1 cellular context compared by ENCODE assay signal in the genomic region with DNA sequence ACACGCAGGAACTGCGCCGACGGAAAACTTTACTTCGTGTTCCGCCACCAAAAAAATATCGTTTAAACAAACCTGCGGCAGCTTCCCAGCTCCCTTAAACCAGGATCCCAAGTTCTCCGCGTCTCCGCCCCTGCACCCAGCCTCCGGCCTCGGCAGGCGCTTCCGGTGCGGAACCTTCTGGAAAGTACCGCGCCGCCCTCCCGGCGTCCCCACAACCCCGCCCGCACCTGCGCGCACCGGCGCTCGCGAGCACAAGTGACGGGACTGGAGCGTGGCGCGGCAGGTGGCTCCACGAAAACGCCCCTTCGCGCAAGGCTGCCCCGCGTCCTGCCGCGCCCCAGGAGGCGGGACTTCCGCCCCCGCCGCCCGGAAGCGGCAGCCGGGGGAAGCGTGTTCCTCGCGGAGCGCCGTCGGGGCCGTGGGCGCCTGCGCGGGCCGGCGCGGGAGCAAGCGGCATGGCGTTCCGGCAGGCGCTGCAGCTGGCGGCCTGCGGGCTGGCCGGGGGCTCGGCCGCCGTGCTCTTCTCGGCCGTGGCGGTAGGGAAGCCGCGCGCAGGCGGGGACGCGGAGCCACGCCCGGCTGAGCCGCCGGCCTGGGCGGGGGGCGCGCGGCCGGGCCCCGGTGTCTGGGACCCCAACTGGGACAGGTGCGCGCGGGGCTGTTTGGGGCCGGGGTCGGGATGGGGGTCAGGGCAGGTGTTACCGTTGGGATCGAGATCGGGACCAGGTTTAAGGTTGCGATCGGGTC.
TF ChIP-seq lines count a peak whose summit lies in the region.

A gene (plus strand): TSS at position 421 of the 747 bp plus-strand sequence. CDS start 35 bp downstream, at position 456.

TF ChIP-seq in K562, 482 proteins besides CTCF, POLR2A, EP300 and RAD21 (continued from another document and continues in another):
- TF ChIP-seq, protein P1, sequence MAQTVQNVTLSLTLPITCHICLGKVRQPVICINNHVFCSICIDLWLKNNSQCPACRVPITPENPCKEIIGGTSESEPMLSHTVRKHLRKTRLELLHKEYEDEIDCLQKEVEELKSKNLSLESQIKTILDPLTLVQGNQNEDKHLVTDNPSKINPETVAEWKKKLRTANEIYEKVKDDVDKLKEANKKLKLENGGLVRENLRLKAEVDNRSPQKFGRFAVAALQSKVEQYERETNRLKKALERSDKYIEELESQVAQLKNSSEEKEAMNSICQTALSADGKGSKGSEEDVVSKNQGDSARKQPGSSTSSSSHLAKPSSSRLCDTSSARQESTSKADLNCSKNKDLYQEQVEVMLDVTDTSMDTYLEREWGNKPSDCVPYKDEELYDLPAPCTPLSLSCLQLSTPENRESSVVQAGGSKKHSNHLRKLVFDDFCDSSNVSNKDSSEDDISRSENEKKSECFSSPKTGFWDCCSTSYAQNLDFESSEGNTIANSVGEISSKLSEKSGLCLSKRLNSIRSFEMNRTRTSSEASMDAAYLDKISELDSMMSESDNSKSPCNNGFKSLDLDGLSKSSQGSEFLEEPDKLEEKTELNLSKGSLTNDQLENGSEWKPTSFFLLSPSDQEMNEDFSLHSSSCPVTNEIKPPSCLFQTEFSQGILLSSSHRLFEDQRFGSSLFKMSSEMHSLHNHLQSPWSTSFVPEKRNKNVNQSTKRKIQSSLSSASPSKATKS (CRISPR knock-in tag; IDR thresholded peaks at IDR 0.05): no peak; the same call in 1 of the 2 replicates
- TF ChIP-seq, protein P2, sequence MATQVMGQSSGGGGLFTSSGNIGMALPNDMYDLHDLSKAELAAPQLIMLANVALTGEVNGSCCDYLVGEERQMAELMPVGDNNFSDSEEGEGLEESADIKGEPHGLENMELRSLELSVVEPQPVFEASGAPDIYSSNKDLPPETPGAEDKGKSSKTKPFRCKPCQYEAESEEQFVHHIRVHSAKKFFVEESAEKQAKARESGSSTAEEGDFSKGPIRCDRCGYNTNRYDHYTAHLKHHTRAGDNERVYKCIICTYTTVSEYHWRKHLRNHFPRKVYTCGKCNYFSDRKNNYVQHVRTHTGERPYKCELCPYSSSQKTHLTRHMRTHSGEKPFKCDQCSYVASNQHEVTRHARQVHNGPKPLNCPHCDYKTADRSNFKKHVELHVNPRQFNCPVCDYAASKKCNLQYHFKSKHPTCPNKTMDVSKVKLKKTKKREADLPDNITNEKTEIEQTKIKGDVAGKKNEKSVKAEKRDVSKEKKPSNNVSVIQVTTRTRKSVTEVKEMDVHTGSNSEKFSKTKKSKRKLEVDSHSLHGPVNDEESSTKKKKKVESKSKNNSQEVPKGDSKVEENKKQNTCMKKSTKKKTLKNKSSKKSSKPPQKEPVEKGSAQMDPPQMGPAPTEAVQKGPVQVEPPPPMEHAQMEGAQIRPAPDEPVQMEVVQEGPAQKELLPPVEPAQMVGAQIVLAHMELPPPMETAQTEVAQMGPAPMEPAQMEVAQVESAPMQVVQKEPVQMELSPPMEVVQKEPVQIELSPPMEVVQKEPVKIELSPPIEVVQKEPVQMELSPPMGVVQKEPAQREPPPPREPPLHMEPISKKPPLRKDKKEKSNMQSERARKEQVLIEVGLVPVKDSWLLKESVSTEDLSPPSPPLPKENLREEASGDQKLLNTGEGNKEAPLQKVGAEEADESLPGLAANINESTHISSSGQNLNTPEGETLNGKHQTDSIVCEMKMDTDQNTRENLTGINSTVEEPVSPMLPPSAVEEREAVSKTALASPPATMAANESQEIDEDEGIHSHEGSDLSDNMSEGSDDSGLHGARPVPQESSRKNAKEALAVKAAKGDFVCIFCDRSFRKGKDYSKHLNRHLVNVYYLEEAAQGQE (CRISPR knock-in tag; IDR thresholded peaks at IDR 0.05; ENCODE audit: low read depth): peak; percentile 67; the same call in 1 of the 2 replicates
- TF ChIP-seq, protein P3, sequence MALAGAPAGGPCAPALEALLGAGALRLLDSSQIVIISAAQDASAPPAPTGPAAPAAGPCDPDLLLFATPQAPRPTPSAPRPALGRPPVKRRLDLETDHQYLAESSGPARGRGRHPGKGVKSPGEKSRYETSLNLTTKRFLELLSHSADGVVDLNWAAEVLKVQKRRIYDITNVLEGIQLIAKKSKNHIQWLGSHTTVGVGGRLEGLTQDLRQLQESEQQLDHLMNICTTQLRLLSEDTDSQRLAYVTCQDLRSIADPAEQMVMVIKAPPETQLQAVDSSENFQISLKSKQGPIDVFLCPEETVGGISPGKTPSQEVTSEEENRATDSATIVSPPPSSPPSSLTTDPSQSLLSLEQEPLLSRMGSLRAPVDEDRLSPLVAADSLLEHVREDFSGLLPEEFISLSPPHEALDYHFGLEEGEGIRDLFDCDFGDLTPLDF (CRISPR knock-in tag; IDR thresholded peaks at IDR 0.05): no peak
- TF ChIP-seq FOXK1 (CRISPR knock-in tag; IDR thresholded peaks at IDR 0.05; ENCODE audit: borderline replicate concordance): no peak
- TF ChIP-seq ADNP (tag; IDR thresholded peaks at IDR 0.05): no peak
- TF ChIP-seq TSC22D4 (tag; IDR thresholded peaks at IDR 0.05): no peak
- no peak for TF ChIP-seq PHB2 (IDR thresholded peaks at IDR 0.05; ENCODE audit: low read depth)
- TF ChIP-seq ZNF282 (CRISPR knock-in tag; IDR thresholded peaks at IDR 0.05): peak; percentile 84; the same call in 1 of the 2 replicates
- TF ChIP-seq NRF1 (conservative IDR thresholded peaks at IDR 0.05 in 1 of 2, IDR thresholded peaks at IDR 0.05 in 1 of 2): peak; percentile 91 to 92
- TF ChIP-seq SRSF1 (IDR thresholded peaks at IDR 0.05; ENCODE audit: low read depth, low read length): no peak
- TF ChIP-seq, protein P4, sequence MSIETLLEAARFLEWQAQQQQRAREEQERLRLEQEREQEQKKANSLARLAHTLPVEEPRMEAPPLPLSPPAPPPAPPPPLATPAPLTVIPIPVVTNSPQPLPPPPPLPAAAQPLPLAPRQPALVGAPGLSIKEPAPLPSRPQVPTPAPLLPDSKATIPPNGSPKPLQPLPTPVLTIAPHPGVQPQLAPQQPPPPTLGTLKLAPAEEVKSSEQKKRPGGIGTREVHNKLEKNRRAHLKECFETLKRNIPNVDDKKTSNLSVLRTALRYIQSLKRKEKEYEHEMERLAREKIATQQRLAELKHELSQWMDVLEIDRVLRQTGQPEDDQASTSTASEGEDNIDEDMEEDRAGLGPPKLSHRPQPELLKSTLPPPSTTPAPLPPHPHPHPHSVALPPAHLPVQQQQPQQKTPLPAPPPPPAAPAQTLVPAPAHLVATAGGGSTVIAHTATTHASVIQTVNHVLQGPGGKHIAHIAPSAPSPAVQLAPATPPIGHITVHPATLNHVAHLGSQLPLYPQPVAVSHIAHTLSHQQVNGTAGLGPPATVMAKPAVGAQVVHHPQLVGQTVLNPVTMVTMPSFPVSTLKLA (conservative IDR thresholded peaks at IDR 0.05): peak; percentile 80 to 91
- TF ChIP-seq TCF7L2 (IDR thresholded peaks at IDR 0.05; ENCODE audit: low read depth, low read length): no peak
- no peak for TF ChIP-seq NR3C1 (CRISPR knock-in tag; IDR thresholded peaks at IDR 0.05)
- 0 out of 2 replicates have a peak, but pooled peaks have one; percentile 38 for TF ChIP-seq ZNF24 (IDR thresholded peaks at IDR 0.05)
- no peak for TF ChIP-seq TCF7 (IDR thresholded peaks at IDR 0.05; ENCODE audit: borderline replicate concordance)
- TF ChIP-seq NR1H2 (CRISPR knock-in tag; IDR thresholded peaks at IDR 0.05): no peak
- peak; percentile 33; the same call in 1 of the 2 replicates for TF ChIP-seq TOE1 (IDR thresholded peaks at IDR 0.05; ENCODE audit: borderline replicate concordance)
- no peak for TF ChIP-seq TOE1 (CRISPR knock-in tag; IDR thresholded peaks at IDR 0.05; ENCODE audit: borderline replicate concordance, low read depth)
- TF ChIP-seq ZBTB1 (CRISPR knock-in tag; IDR thresholded peaks at IDR 0.05; ENCODE audit: borderline replicate concordance, low read depth): no peak
- peak; percentile 54; the same call in 1 of the 2 replicates for TF ChIP-seq C11orf30 (IDR thresholded peaks at IDR 0.05; ENCODE audit: low read depth)
- TF ChIP-seq MECOM (CRISPR knock-in tag; IDR thresholded peaks at IDR 0.05): no peak
- no peak for TF ChIP-seq MCM2 (IDR thresholded peaks at IDR 0.05; ENCODE audit: low read depth)
- TF ChIP-seq HCFC1 (IDR thresholded peaks at IDR 0.05; ENCODE audit: low read depth, low read length): peak; percentile 70
- TF ChIP-seq STAT5B (CRISPR knock-in tag; IDR thresholded peaks at IDR 0.05): no peak
- TF ChIP-seq SMARCB1 (IDR thresholded peaks at IDR 0.05; ENCODE audit: insufficient read length, low read depth): no peak
- TF ChIP-seq, protein P5, sequence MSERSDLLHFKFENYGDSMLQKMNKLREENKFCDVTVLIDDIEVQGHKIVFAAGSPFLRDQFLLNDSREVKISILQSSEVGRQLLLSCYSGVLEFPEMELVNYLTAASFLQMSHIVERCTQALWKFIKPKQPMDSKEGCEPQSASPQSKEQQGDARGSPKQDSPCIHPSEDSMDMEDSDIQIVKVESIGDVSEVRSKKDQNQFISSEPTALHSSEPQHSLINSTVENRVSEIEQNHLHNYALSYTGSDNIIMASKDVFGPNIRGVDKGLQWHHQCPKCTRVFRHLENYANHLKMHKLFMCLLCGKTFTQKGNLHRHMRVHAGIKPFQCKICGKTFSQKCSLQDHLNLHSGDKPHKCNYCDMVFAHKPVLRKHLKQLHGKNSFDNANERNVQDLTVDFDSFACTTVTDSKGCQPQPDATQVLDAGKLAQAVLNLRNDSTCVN (CRISPR knock-in tag; IDR thresholded peaks at IDR 0.05): no peak
- TF ChIP-seq, protein P6, sequence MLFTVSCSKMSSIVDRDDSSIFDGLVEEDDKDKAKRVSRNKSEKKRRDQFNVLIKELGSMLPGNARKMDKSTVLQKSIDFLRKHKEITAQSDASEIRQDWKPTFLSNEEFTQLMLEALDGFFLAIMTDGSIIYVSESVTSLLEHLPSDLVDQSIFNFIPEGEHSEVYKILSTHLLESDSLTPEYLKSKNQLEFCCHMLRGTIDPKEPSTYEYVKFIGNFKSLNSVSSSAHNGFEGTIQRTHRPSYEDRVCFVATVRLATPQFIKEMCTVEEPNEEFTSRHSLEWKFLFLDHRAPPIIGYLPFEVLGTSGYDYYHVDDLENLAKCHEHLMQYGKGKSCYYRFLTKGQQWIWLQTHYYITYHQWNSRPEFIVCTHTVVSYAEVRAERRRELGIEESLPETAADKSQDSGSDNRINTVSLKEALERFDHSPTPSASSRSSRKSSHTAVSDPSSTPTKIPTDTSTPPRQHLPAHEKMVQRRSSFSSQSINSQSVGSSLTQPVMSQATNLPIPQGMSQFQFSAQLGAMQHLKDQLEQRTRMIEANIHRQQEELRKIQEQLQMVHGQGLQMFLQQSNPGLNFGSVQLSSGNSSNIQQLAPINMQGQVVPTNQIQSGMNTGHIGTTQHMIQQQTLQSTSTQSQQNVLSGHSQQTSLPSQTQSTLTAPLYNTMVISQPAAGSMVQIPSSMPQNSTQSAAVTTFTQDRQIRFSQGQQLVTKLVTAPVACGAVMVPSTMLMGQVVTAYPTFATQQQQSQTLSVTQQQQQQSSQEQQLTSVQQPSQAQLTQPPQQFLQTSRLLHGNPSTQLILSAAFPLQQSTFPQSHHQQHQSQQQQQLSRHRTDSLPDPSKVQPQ (CRISPR knock-in tag; IDR thresholded peaks at IDR 0.05; ENCODE audit: borderline replicate concordance): no peak
- no peak for TF ChIP-seq NFXL1 (CRISPR knock-in tag; IDR thresholded peaks at IDR 0.05)
- TF ChIP-seq PHF20 (IDR thresholded peaks at IDR 0.05; ENCODE audit: partially characterized antibody): peak; percentile 80
- TF ChIP-seq SP1 (CRISPR knock-in tag; IDR thresholded peaks at IDR 0.05): no peak
- TF ChIP-seq BDP1 (IDR thresholded peaks at IDR 0.05; ENCODE audit: insufficient read depth, insufficient read length): no peak
- TF ChIP-seq, protein P7, sequence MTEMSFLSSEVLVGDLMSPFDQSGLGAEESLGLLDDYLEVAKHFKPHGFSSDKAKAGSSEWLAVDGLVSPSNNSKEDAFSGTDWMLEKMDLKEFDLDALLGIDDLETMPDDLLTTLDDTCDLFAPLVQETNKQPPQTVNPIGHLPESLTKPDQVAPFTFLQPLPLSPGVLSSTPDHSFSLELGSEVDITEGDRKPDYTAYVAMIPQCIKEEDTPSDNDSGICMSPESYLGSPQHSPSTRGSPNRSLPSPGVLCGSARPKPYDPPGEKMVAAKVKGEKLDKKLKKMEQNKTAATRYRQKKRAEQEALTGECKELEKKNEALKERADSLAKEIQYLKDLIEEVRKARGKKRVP (CRISPR knock-in tag; IDR thresholded peaks at IDR 0.05): 0 out of 2 replicates have a peak, but pooled peaks have one; percentile 30
- TF ChIP-seq, protein P8, sequence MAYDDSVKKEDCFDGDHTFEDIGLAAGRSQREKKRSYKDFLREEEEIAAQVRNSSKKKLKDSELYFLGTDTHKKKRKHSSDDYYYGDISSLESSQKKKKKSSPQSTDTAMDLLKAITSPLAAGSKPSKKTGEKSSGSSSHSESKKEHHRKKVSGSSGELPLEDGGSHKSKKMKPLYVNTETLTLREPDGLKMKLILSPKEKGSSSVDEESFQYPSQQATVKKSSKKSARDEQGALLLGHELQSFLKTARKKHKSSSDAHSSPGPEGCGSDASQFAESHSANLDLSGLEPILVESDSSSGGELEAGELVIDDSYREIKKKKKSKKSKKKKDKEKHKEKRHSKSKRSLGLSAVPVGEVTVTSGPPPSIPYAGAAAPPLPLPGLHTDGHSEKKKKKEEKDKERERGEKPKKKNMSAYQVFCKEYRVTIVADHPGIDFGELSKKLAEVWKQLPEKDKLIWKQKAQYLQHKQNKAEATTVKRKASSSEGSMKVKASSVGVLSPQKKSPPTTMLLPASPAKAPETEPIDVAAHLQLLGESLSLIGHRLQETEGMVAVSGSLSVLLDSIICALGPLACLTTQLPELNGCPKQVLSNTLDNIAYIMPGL (CRISPR knock-in tag; IDR thresholded peaks at IDR 0.05): no peak
- no peak for TF ChIP-seq HDAC3 (IDR thresholded peaks at IDR 0.05; ENCODE audit: borderline replicate concordance, partially characterized antibody)
- TF ChIP-seq, protein P9, sequence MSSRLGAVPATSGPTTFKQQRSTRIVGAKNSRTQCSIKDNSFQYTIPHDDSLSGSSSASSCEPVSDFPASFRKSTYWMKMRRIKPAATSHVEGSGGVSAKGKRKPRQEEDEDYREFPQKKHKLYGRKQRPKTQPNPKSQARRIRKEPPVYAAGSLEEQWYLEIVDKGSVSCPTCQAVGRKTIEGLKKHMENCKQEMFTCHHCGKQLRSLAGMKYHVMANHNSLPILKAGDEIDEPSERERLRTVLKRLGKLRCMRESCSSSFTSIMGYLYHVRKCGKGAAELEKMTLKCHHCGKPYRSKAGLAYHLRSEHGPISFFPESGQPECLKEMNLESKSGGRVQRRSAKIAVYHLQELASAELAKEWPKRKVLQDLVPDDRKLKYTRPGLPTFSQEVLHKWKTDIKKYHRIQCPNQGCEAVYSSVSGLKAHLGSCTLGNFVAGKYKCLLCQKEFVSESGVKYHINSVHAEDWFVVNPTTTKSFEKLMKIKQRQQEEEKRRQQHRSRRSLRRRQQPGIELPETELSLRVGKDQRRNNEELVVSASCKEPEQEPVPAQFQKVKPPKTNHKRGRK (tag; IDR thresholded peaks at IDR 0.05): no peak
- TF ChIP-seq ZNF699 (CRISPR knock-in tag; IDR thresholded peaks at IDR 0.05; ENCODE audit: insufficient replicate concordance): no peak
- no peak for TF ChIP-seq FOXA1 (IDR thresholded peaks at IDR 0.05; ENCODE audit: borderline replicate concordance)
- peak; percentile 73; the same call in 1 of the 2 replicates for TF ChIP-seq PHF8 (IDR thresholded peaks at IDR 0.05; ENCODE audit: borderline replicate concordance, low read length)
